Comparison of ENCODE assay signal across 10 cellular contexts in genomic region chr21:15121655-15122120, GRCh38. TPM values are rescaled to one million over a fixed set of nuclear protein-coding genes. Genes with fewer than 3 reads are reported as not detected.
DNase-seq lines count a peak whose midpoint lies in the region; ATAC-seq and TF ChIP-seq lines count a peak whose summit lies in the region.
"Had no signal": no experiment of that assay in that cellular context is flagged by ENCODE, and none has a peak within 500 bp of the region (broad histone marks: within the 10 kb centered on the region; RNA-seq: fewer than 3 reads in every experiment).

No MANE protein-coding gene starts in this region.

- in situ Hi-C loops in astrocyte of the spinal cord (cut with HindIII; ENCODE audit: low sequenced_read_pairs) = no loop called here

- POLR2A ChIA-PET in HEK293T (lab: Yijun Ruan, JAX) = no interaction called here

- DNase-seq in ELR (ENCODE audit: low read depth) (peak; percentile 16), astrocyte of the spinal cord (ENCODE audit: low read depth, low spot score) (peak; percentile 71), iPS DF 19.7 (ENCODE audit: low read depth, low spot score) (peak; percentile 56), renal cortical epithelial cell (ENCODE audit: low read depth) (peak; percentile 85), HEK293T (ENCODE audit: extremely low spot score) (no peak), NCI-H2227 treated with DMSO at 0.1 percent for 48 hours (lab: John Stamatoyannopoulos, UW) (no peak), AG20443 (ENCODE audit: low spot score) (no peak)
- DNase-seq: activated CD4-positive, alpha-beta T cell treated with anti-CD3 and anti-CD28 coated beads for 1 hour; DND-41 had no signal

- no peak for ATAC-seq in GM19324 (IDR thresholded peaks at IDR 0.05; ENCODE audit: low FRiP score, unreplicated experiment)

- CTCF ChIA-PET in HEK293T (lab: Yijun Ruan, JAX) = no interaction called here

- H3K4me3 ChIP-seq in astrocyte of the spinal cord (ENCODE audit: low read depth, low read length) = no peak overlapping the region

- no peak for TF ChIP-seq CTCF in astrocyte of the spinal cord (IDR thresholded peaks at IDR 0.05; ENCODE audit: low read depth, low read length)

TF ChIP-seq in HEK293T, 16 proteins besides CTCF, POLR2A, EP300 and RAD21:
- no peak for TF ChIP-seq SP1 (IDR thresholded peaks at IDR 0.05)
- no peak for TF ChIP-seq BHLHE40 (IDR thresholded peaks at IDR 0.05; ENCODE audit: borderline replicate concordance)
- no peak for TF ChIP-seq PKNOX1 (IDR thresholded peaks at IDR 0.05)
- TF ChIP-seq TARDBP (IDR thresholded peaks at IDR 0.05) = no peak
- no peak for TF ChIP-seq FOXA1 (IDR thresholded peaks at IDR 0.05)
- no peak for TF ChIP-seq ZNF384 (IDR thresholded peaks at IDR 0.05)
- TF ChIP-seq FOXM1 (IDR thresholded peaks at IDR 0.05; ENCODE audit: borderline replicate concordance) = no peak
- no peak for TF ChIP-seq CTBP1 (IDR thresholded peaks at IDR 0.05; ENCODE audit: borderline replicate concordance)
- no peak for TF ChIP-seq NFRKB (IDR thresholded peaks at IDR 0.05)
- no peak for TF ChIP-seq ARNT (IDR thresholded peaks at IDR 0.05)
- no peak for TF ChIP-seq HDGF (IDR thresholded peaks at IDR 0.05; ENCODE audit: borderline replicate concordance)
- TF ChIP-seq SUZ12 (IDR thresholded peaks at IDR 0.05) = no peak
- TF ChIP-seq FOXK2 (IDR thresholded peaks at IDR 0.05) = no peak
- TF ChIP-seq ELF4 (IDR thresholded peaks at IDR 0.05) = no peak
- TF ChIP-seq L3MBTL2 (conservative IDR thresholded peaks at IDR 0.05) = no peak
- no peak for TF ChIP-seq LEF1 (IDR thresholded peaks at IDR 0.05; ENCODE audit: borderline replicate concordance)

RNA-seq across cellular contexts. Expression of gene NRIP1, which starts 56.9 kb away (rescaled TPM):
- total RNA-seq in renal cortical epithelial cell = 84.6 and 103 TPM in 2 replicates

Comparison
In these comparisons a context has a peak if more than half of its experiments do, and no peak if none do; other contexts are left out.
1. DNase-seq: peak in ELR (single experiment), astrocyte of the spinal cord (single experiment), iPS DF 19.7 (single experiment) and renal cortical epithelial cell (single experiment); none in HEK293T (single experiment), NCI-H2227 treated with DMSO at 0.1 percent for 48 hours (single experiment) and AG20443 (single experiment).